Comparison of ENCODE assay signal across 9 cellular contexts in the genomic region with DNA sequence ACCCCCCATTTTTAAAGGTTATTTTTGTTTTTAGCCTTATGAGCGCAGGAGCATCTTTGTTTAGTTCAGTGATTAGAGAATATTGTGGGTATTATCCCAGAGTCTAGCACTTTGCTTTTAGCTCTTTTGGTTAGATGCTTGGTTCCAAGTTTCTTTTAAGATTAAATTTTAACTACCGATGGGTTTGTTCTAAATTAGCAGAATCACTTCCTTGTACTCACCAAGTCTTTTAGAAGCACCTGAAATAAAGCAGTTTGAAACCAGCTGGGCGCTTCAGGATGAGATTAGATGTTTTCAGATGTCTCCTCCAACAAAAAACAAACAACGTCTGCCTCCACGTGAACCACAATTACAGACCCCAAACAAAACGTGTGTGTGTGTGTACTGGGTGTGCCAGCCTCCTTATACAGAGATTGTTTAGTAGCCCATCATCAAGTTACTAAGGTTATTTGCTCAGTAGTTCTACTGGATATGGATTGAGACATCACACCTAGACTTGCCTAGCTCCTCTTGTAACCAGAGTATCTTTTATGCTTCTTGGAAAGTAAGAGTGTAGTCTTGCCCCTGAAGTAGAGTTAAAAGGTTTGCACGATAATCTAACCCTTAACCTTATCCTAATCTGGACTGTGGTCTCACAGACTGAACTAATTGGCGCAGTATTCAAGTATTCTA. TPM values are rescaled to one million over a fixed set of nuclear protein-coding genes. Genes with fewer than 3 reads are reported as not detected.
DNase-seq lines count a peak whose midpoint lies in the region; ATAC-seq and TF ChIP-seq lines count a peak whose summit lies in the region.
"Had no signal": no experiment of that assay in that cellular context is flagged by ENCODE, and none has a peak within 500 bp of the region (broad histone marks: within the 10 kb centered on the region; RNA-seq: fewer than 3 reads in every experiment).

No MANE protein-coding gene starts in this region.

- intact Hi-C loops in OCI-LY7 (cut with micrococcal nuclease; ENCODE audit: unreplicated experiment) (loop anchor here (2.0 kb wide), 1 partner anchor 77 kb away; no protein-coding TSS in a partner anchor), gastrocnemius medialis (cut with DNase I; ENCODE audit: low total_unique reads) (loop anchor here (2.0 to 5.0 kb wide), 4 partner anchors 29 to 395 kb away; a partner anchor contains a TSS)

- TF ChIP-seq POLR2A in gastrocnemius medialis (IDR thresholded peaks at IDR 0.05): no peak

- H3K27ac ChIP-seq in OCI-LY7 (ENCODE audit: low read depth, low read length, poor library complexity, severe bottlenecking): peak overlapping the region; percentile 35
- H3K27ac ChIP-seq in gastrocnemius medialis: peak overlapping the region; percentile 13 to 100 (median 34)

- H3K4me1 ChIP-seq in OCI-LY7 (ENCODE audit: insufficient read depth, low read length, poor library complexity, severe bottlenecking) (peaks cover 13% of the 10 kb centered on the region), gastrocnemius medialis (peaks cover 32 to 38% of the 10 kb centered on the region in 2 donors)

- POLR2A ChIA-PET in OCI-LY7 (lab: Charles Lee): interaction anchor here (0.6 to 3.7 kb wide), 5 partner anchors 15 to 1021 kb away, joined by 3 to 15 read pairs (median 3); no protein-coding TSS in a partner anchor

- H3K27me3 ChIP-seq in gastrocnemius medialis: no peaks in the 10 kb centered on the region

- H2AFZ ChIP-seq in OCI-LY7 (ENCODE audit: low read length): peak overlapping the region; percentile 38; the same call in 1 of the 2 replicates

- peak; percentile 75 for DNase-seq in NCI-H1105 treated with DMSO at 0.1 percent for 48 hours (lab: John Stamatoyannopoulos, UW)
- DNase-seq in NCI-H1105 (lab: John Stamatoyannopoulos, UW): no peak
- DNase-seq in OCI-LY7 (ENCODE audit: low spot score): peak; percentile 28
- no peak for DNase-seq in fibroblast of pulmonary artery (ENCODE audit: low read depth)
- no peak for DNase-seq in gastrocnemius medialis
- no peak for DNase-seq in GM10266 (ENCODE audit: extremely low spot score)
- no peak for DNase-seq in GM20000 (ENCODE audit: low spot score)
- no peak for DNase-seq in stimulated activated naive CD8-positive, alpha-beta T cell treated with anti-CD3 and anti-CD28 coated beads, Interleukin-15, Interleukin-2, amounts not matched to agents 100 U/mL and 50 U/mL, for 24 hours
- DNase-seq: NCI-H1417 treated with DMSO at 0.1 percent for 48 hours had no signal

- no peaks in the 10 kb centered on the region for H3K9me2 ChIP-seq in OCI-LY7 (ENCODE audit: insufficient read depth, low read length)

- no peak for ATAC-seq in gastrocnemius medialis
- no peak for ATAC-seq in stimulated activated naive CD8-positive, alpha-beta T cell treated with anti-CD3 and anti-CD28 coated beads, Interleukin-15, Interleukin-2, amounts not matched to agents 100 U/mL and 50 U/mL, for 24 hours

- H3K36me3 ChIP-seq in OCI-LY7 (ENCODE audit: insufficient read depth, low read length) (no peaks in the 10 kb centered on the region), gastrocnemius medialis (no peaks in the 10 kb centered on the region)

- peak overlapping the region; percentile 94 for H3K4me2 ChIP-seq in OCI-LY7 (ENCODE audit: low read length)

- CTCF ChIA-PET in OCI-LY7 (lab: Charles Lee; ENCODE audit: unreplicated experiment): no interaction called here

- TSS peak; percentile 53 for BruUV-seq in OCI-LY7 (replicated peaks; lab: Mats Ljungman, UMichigan)

- peaks cover 17% of the 10 kb centered on the region; the same call in 1 of the 2 replicates for H3K79me2 ChIP-seq in OCI-LY7 (ENCODE audit: insufficient read depth, low read depth, low read length)

- H3K4me3 ChIP-seq in OCI-LY7 (ENCODE audit: low read depth, low read length, poor library complexity, severe bottlenecking): peak overlapping the region; percentile 85
- H3K4me3 ChIP-seq in fibroblast of pulmonary artery (replicated peaks; ENCODE audit: low read depth, low read length): peak overlapping the region; percentile 68
- peak overlapping the region in 2 of 4 donors; percentile 5 to 98 for H3K4me3 ChIP-seq in gastrocnemius medialis

- H3K9me3 ChIP-seq in OCI-LY7 (ENCODE audit: low read length) (no peaks in the 10 kb centered on the region), gastrocnemius medialis (no peaks in the 10 kb centered on the region)

- no peaks in the 10 kb centered on the region for H4K20me1 ChIP-seq in OCI-LY7 (ENCODE audit: insufficient read depth, low read length)

- in situ Hi-C loops in gastrocnemius medialis (cut with MboI; ENCODE audit: low sequenced_read_pairs in 4 of 4): no loop called here

- TF ChIP-seq CTCF in OCI-LY7 (conservative IDR thresholded peaks at IDR 0.05; ENCODE audit: low read length) (no peak), fibroblast of pulmonary artery (IDR thresholded peaks at IDR 0.05; ENCODE audit: low read length, missing control alignments) (no peak), gastrocnemius medialis (IDR thresholded peaks at IDR 0.05 in 4 of 5, conservative IDR thresholded peaks at IDR 0.05 in 1 of 5) (no peak), GM10266 (IDR thresholded peaks at IDR 0.05; ENCODE audit: control insufficient read depth, insufficient read depth, low read depth, missing control alignments) (no peak), GM20000 (IDR thresholded peaks at IDR 0.05; ENCODE audit: extremely low read depth, missing control alignments) (no peak)

RNA-seq across cellular contexts. Expression of a gene that starts 2.2 kb away (rescaled TPM):
- total RNA-seq in OCI-LY7 (2014; rRNA removed; shearing (Covaris generic)): 25.5 and 28.0 TPM in 2 replicates
- total RNA-seq in OCI-LY7 (2022) (58.1 and 61.2 TPM in 2 replicates), gastrocnemius medialis (100 to 1,000 TPM in 1 of 4 donors, 10 to 100 TPM in 3; 79.2 to 128 (median 88.5) TPM)

RNA-seq across cellular contexts. Expression of a gene that starts 40.9 kb away (rescaled TPM):
- total RNA-seq in OCI-LY7 (2014; rRNA removed; shearing (Covaris generic)): not detected in 2 replicates
- total RNA-seq in OCI-LY7 (2022): not detected in 2 replicates
- total RNA-seq in gastrocnemius medialis: under 1 TPM in 2 of 4 donors, not detected in 2; 0.18 to 0.46 TPM

Comparison
In these comparisons a context has a peak if more than half of its experiments do, and no peak if none do; other contexts are left out.
1. DNase-seq: peak in NCI-H1105 treated with DMSO at 0.1 percent for 48 hours (single experiment) and OCI-LY7 (single experiment); none in NCI-H1105 (single experiment), fibroblast of pulmonary artery (single experiment), gastrocnemius medialis (0 of 2), GM10266 (single experiment), GM20000 (single experiment) and stimulated activated naive CD8-positive, alpha-beta T cell treated with anti-CD3 and anti-CD28 coated beads, Interleukin-15, Interleukin-2, amounts not matched to agents 100 U/mL and 50 U/mL, for 24 hours (single experiment).